Comparison of ENCODE assay signal across 8 cellular contexts in genomic region chr19:44643605-44644390, GRCh38. TPM values are rescaled to one million over a fixed set of nuclear protein-coding genes. Genes with fewer than 3 reads are reported as not detected.
DNase-seq lines count a peak whose midpoint lies in the region; ATAC-seq and TF ChIP-seq lines count a peak whose summit lies in the region.

PVR (plus strand) TSS chr19:44643910; CDS start chr19:44644097, 187 bp downstream.

- peak within 1 kb of the TSS; percentile 96 for H2AFZ ChIP-seq in trophoblast cell (ENCODE audit: insufficient read depth, low read length, poor library complexity)

- peak; percentile 92 for DNase-seq in Caki2 (ENCODE audit: low read depth)
- DNase-seq in Kasumi-1 (lab: John Stamatoyannopoulos, UW), result peak; percentile 17 to 21
- peak; percentile 68 for DNase-seq in SK-MEL-5 (ENCODE audit: low read depth, low spot score)
- DNase-seq in astrocyte of the cerebellum (ENCODE audit: low read depth), result no peak
- peak; percentile 85 to 92 (median 91) for DNase-seq in right cardiac atrium
- peak; percentile 84 to 89 for DNase-seq in trophoblast cell

- H3K27me3 ChIP-seq in right cardiac atrium (ENCODE audit: control insufficient read depth, insufficient read depth) (no peaks in the 10 kb centered on the region), trophoblast cell (ENCODE audit: insufficient read depth, low read length) (no peaks in the 10 kb centered on the region)

- H3K79me2 ChIP-seq in trophoblast cell (ENCODE audit: control insufficient read depth, insufficient read depth, low read length, poor library complexity), result peaks cover 6% of the 10 kb centered on the region

- WGBS in right cardiac atrium, result under 1% methylated on average over 69 of the region's 69 CpGs
- no CpG with 5 or more reads among the region's 69 CpGs for WGBS in trophoblast cell (ENCODE audit: extremely low coverage, insufficient coverage, insufficient read length)

- H3K23ac ChIP-seq in trophoblast cell (ENCODE audit: low read length), result no peak within 1 kb of the TSS

- H2BK120ac ChIP-seq in trophoblast cell (ENCODE audit: insufficient read depth, low read length, poor library complexity), result peak within 1 kb of the TSS; percentile 92

- no peak within 1 kb of the TSS for H2AK5ac ChIP-seq in trophoblast cell (ENCODE audit: low read length)

- peak within 1 kb of the TSS; percentile 93 for H3K18ac ChIP-seq in trophoblast cell (ENCODE audit: low read length)

- H3K4me1 ChIP-seq in right cardiac atrium (ENCODE audit: control insufficient read depth, insufficient read depth, low read length) (peaks cover 15% of the 10 kb centered on the region), trophoblast cell (ENCODE audit: control insufficient read depth in 1 of 2, insufficient read depth in 2 of 2, low read length in 2 of 2) (peaks cover 6 to 8% of the 10 kb centered on the region in 2 experiments)

- H2BK12ac ChIP-seq in trophoblast cell (ENCODE audit: low read length), result peak within 1 kb of the TSS; percentile 78

- H3K14ac ChIP-seq in trophoblast cell (ENCODE audit: low read length), result peak within 1 kb of the TSS; percentile 95

- ATAC-seq in right cardiac atrium, result peak; percentile 95 to 96
- ATAC-seq in HG03196 (IDR thresholded peaks at IDR 0.05; ENCODE audit: unreplicated experiment), result no peak
- ATAC-seq in HG02973 (IDR thresholded peaks at IDR 0.05; ENCODE audit: unreplicated experiment), result no peak

- peak within 1 kb of the TSS; percentile 71 for H3K9ac ChIP-seq in trophoblast cell (ENCODE audit: low read length)

- H3K9me3 ChIP-seq in right cardiac atrium (ENCODE audit: control insufficient read depth, low read length) (no peaks in the 10 kb centered on the region), trophoblast cell (ENCODE audit: insufficient read depth, low read depth, low read length) (no peaks in the 10 kb centered on the region)

- peak within 1 kb of the TSS; percentile 73 for H3K4ac ChIP-seq in trophoblast cell (ENCODE audit: low read depth, low read length)

- peak within 1 kb of the TSS; percentile 86 for H4K8ac ChIP-seq in trophoblast cell (ENCODE audit: low read depth, low read length)

- peak within 1 kb of the TSS; percentile 91 for H4K91ac ChIP-seq in trophoblast cell (ENCODE audit: low read depth, low read length)

- peak within 1 kb of the TSS; percentile 98 for H3K4me2 ChIP-seq in trophoblast cell (ENCODE audit: low read length)

- peaks cover 10% of the 10 kb centered on the region for H3K79me1 ChIP-seq in trophoblast cell (ENCODE audit: low read length)

- H3K36me3 ChIP-seq in trophoblast cell (ENCODE audit: control insufficient read depth in 1 of 2, insufficient read depth in 2 of 2, low read length in 2 of 2), result peaks cover 13 to 15% of the 10 kb centered on the region in 2 experiments

- peak within 1 kb of the TSS; percentile 91 for H4K12ac ChIP-seq in trophoblast cell (ENCODE audit: low read depth, low read length)

- H3K4me3 ChIP-seq in astrocyte of the cerebellum (ENCODE audit: low read depth, low read length) (peak within 1 kb of the TSS; percentile 83), right cardiac atrium (ENCODE audit: low read length) (peak within 1 kb of the TSS; percentile 83), trophoblast cell (ENCODE audit: low read depth, low read length) (peak within 1 kb of the TSS; percentile 87)

- intact Hi-C loops in right cardiac atrium (cut with DNase I), result no loop called here

- H2BK5ac ChIP-seq in trophoblast cell (ENCODE audit: low read depth, low read length, poor library complexity), result peak within 1 kb of the TSS; percentile 82

- in situ Hi-C loops in Caki2 (cut with HindIII; ENCODE audit: low pct_unique_long_range_greater_than_20kb, low sequenced_read_pairs), result no loop called here
- in situ Hi-C loops in SK-MEL-5 (cut with HindIII; ENCODE audit: low pct_unique_long_range_greater_than_20kb, low sequenced_read_pairs), result no loop called here
- in situ Hi-C loops in astrocyte of the cerebellum (cut with HindIII; ENCODE audit: low sequenced_read_pairs), result no loop called here

- no peak for TF ChIP-seq CTCF in astrocyte of the cerebellum (IDR thresholded peaks at IDR 0.05; ENCODE audit: low read depth, low read length, missing control alignments)

- H3K27ac ChIP-seq in right cardiac atrium (ENCODE audit: low read length) (peak within 1 kb of the TSS; percentile 61), trophoblast cell (ENCODE audit: low read depth, low read length) (peak within 1 kb of the TSS; percentile 72)

RNA-seq across cellular contexts. Expression of gene PVR, which starts in this region (rescaled TPM):
- 80.5 and 93.9 TPM in 2 replicates for total RNA-seq in Caki2 (2014; rRNA removed; shearing (Covaris generic); ENCODE audit: low replicate concordance)
- total RNA-seq in SK-MEL-5 (2014; rRNA removed; shearing (Covaris generic)), result 56.0 and 56.4 TPM in 2 replicates
- polyA plus RNA-seq in SK-MEL-5 (2015; cell fraction: cytosol; rRNA removed), result 77.3 and 106 TPM in 2 replicates
- 38.8 and 42.0 TPM in 2 replicates for polyA plus RNA-seq in SK-MEL-5 (2015; cell fraction: nucleus; rRNA removed)
- 10 to 100 TPM; 25.0 to 44.8 (median 33.9) TPM for total RNA-seq in right cardiac atrium
- 27.3 TPM for polyA plus RNA-seq in right cardiac atrium
- 20.8 and 23.7 TPM in 2 replicates for polyA plus RNA-seq in trophoblast cell (2013)

Comparison
In these comparisons a context has a peak if more than half of its experiments do, and no peak if none do; other contexts are left out.
1. ATAC-seq: peak in right cardiac atrium (2 of 2); none in HG03196 (single experiment) and HG02973 (single experiment).
2. Peak in every context shown above with its lines, with median percentiles within 50 percentile points of each other: H3K4me3 ChIP-seq.